ENCODE assay signal across 1 cellular context in genomic region chr22:20315337-20316216, GRCh38.
TF ChIP-seq lines count a peak whose summit lies in the region.

No MANE protein-coding gene starts in this region.

TF ChIP-seq in K562, 482 proteins besides CTCF, POLR2A, EP300 and RAD21:
- TF ChIP-seq NR3C1 (CRISPR knock-in tag; IDR thresholded peaks at IDR 0.05) (no peak), ZNF12 (CRISPR knock-in tag; IDR thresholded peaks at IDR 0.05) (peak; percentile 39; the same call in 1 of the 2 replicates), TSHZ1 (CRISPR knock-in tag; IDR thresholded peaks at IDR 0.05) (no peak), CEBPG (CRISPR knock-in tag; IDR thresholded peaks at IDR 0.05) (peak; percentile 15; the same call in 1 of the 2 replicates), CEBPG (tag; conservative IDR thresholded peaks at IDR 0.05 in 1 of 2, IDR thresholded peaks at IDR 0.05 in 1 of 2) (no peak), MEF2D (tag; conservative IDR thresholded peaks at IDR 0.05; ENCODE audit: low read depth) (no peak), RBFOX2 (IDR thresholded peaks at IDR 0.05; ENCODE audit: low read depth, low read length) (peak; percentile 34; the same call in 1 of the 2 replicates), WHSC1 (IDR thresholded peaks at IDR 0.05; ENCODE audit: low read length) (peak; percentile 26), HMGN3 (IDR thresholded peaks at IDR 0.05; ENCODE audit: borderline replicate concordance, extremely low read depth, insufficient read length, low read depth, low read length) (peak; percentile 1), TEAD1 (CRISPR knock-in tag; IDR thresholded peaks at IDR 0.05) (0 out of 4 replicates have a peak, but pooled peaks of 1 of the 2 experiments have one; percentile 27), YY1 (IDR thresholded peaks at IDR 0.05; ENCODE audit: borderline replicate concordance in 1 of 3, control insufficient read depth in 1 of 3, extremely low read depth in 1 of 3, insufficient read depth in 3 of 3, insufficient read length in 1 of 3, insufficient replicate concordance in 2 of 3, low read depth in 1 of 3, low read length in 2 of 3) (no peak), TEAD4 (IDR thresholded peaks at IDR 0.05; ENCODE audit: low read length) (no peak), TEAD4 (CRISPR knock-in tag; IDR thresholded peaks at IDR 0.05; ENCODE audit: borderline replicate concordance) (peak; percentile 72; the same call in 1 of the 2 replicates), SLC30A9 (CRISPR knock-in tag; IDR thresholded peaks at IDR 0.05) (no peak), PCBP1 (IDR thresholded peaks at IDR 0.05; ENCODE audit: low read depth, low read length, poor library complexity, severe bottlenecking) (peak; percentile 19), NR2C2 (CRISPR knock-in tag; IDR thresholded peaks at IDR 0.05) (peak; percentile 23; the same call in 1 of the 2 replicates), NR2C2 (tag; IDR thresholded peaks at IDR 0.05) (no peak), TFAP4 (CRISPR knock-in tag; IDR thresholded peaks at IDR 0.05; ENCODE audit: borderline replicate concordance) (0 out of 2 replicates have a peak, but pooled peaks have one; percentile 9), CBFB (CRISPR knock-in tag; IDR thresholded peaks at IDR 0.05) (peak; percentile 75; the same call in 1 of the 2 replicates), CAMTA2 (CRISPR knock-in tag; conservative IDR thresholded peaks at IDR 0.05) (peak; percentile 82; the same call in 1 of the 2 replicates), HEY1 (CRISPR knock-in tag; IDR thresholded peaks at IDR 0.05; ENCODE audit: borderline replicate concordance) (no peak), E2F4 (CRISPR knock-in tag; IDR thresholded peaks at IDR 0.05; ENCODE audit: low read depth) (0 out of 2 replicates have a peak, but pooled peaks have one; percentile 56), BCL6 (CRISPR knock-in tag; IDR thresholded peaks at IDR 0.05) (no peak)
